Comparison of ENCODE assay signal across 8 cellular contexts in the genomic region with DNA sequence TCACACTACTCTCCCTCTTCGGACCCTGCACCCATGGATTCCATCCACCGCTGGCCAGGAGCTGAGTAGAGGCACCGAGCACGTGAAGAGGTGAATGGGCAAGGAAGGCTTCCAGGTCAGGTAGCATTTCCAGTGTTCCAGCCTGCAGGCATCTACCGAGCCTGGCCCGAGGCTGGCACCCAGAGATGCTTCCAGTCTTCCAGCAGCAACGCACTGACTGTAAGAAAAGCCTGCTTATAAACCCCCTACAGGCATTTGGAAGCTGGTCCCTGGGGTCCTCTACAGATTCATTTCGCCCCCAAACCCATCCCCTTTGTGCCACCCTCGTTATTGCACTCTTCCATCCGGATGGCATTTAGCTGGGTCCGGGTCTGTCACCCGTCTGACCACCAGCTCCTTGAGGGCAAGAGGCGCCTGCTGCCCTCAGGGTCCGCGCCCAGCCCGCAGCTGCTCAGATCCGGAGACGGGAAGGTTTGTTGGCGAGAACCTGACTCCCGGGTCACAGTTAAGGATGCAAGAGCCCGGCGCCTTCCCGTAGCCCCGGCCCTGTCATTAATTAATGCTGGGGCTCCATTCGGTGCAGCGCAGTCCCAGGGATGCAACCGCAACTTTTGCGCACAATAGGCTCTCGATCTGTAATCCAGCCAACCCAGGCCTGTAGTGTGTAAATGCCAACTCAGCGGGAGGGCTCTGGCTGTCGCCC. TPM values are rescaled to one million over a fixed set of nuclear protein-coding genes. Genes with fewer than 3 reads are reported as not detected.
DNase-seq lines count a peak whose midpoint lies in the region; ATAC-seq and TF ChIP-seq lines count a peak whose summit lies in the region.

No MANE protein-coding gene starts in this region.

- H3K4me1 ChIP-seq in MM.1S (ENCODE audit: low read length), result no peaks in the 10 kb centered on the region

- H3K4me3 Mint-ChIP-seq in stimulated activated naive CD8-positive, alpha-beta T cell treated with anti-CD3 and anti-CD28 coated beads, Interleukin-15, Interleukin-2, amounts not matched to agents 100 ng/mL and 50 ng/mL, for 24 hours, result peak overlapping the region; percentile 98
- peak overlapping the region; percentile 92 to 96 for H3K4me3 Mint-ChIP-seq in effector memory CD8-positive, alpha-beta T cell
- H3K4me3 Mint-ChIP-seq in neural crest cell, result peak overlapping the region; percentile 97

- H2AFZ ChIP-seq in MM.1S (ENCODE audit: low read length), result peak overlapping the region; percentile 72

- H3K27ac Mint-ChIP-seq in stimulated activated naive CD8-positive, alpha-beta T cell treated with anti-CD3 and anti-CD28 coated beads, Interleukin-15, Interleukin-2, amounts not matched to agents 100 ng/mL and 50 ng/mL, for 24 hours, result peak overlapping the region; percentile 82
- peak overlapping the region; percentile 95 to 98 for H3K27ac Mint-ChIP-seq in effector memory CD8-positive, alpha-beta T cell
- peak overlapping the region; percentile 97 for H3K27ac Mint-ChIP-seq in neural crest cell (ENCODE audit: unreplicated experiment)

- peaks cover 5% of the 10 kb centered on the region for H3K27me3 Mint-ChIP-seq in stimulated activated naive CD8-positive, alpha-beta T cell treated with anti-CD3 and anti-CD28 coated beads, Interleukin-15, Interleukin-2, amounts not matched to agents 100 ng/mL and 50 ng/mL, for 24 hours
- H3K27me3 Mint-ChIP-seq in effector memory CD8-positive, alpha-beta T cell, result no peaks in the 10 kb centered on the region
- H3K27me3 Mint-ChIP-seq in neural crest cell (ENCODE audit: low read depth), result peaks cover 22% of the 10 kb centered on the region

- H4K20me1 ChIP-seq in MM.1S (ENCODE audit: insufficient read depth, low read length), result 0 out of 2 replicates have a peak, but pooled peaks cover 4% of the 10 kb centered on the region

- H3K4me1 Mint-ChIP-seq in stimulated activated naive CD8-positive, alpha-beta T cell treated with anti-CD3 and anti-CD28 coated beads, Interleukin-15, Interleukin-2, amounts not matched to agents 100 ng/mL and 50 ng/mL, for 24 hours (ENCODE audit: low read depth), result peaks cover 46% of the 10 kb centered on the region
- H3K4me1 Mint-ChIP-seq in effector memory CD8-positive, alpha-beta T cell (ENCODE audit: low read depth in 2 of 2), result peaks cover 35 to 42% of the 10 kb centered on the region in 2 donors
- peaks cover 28% of the 10 kb centered on the region for H3K4me1 Mint-ChIP-seq in neural crest cell

- H3K9ac ChIP-seq in MM.1S (ENCODE audit: low read length), result peak overlapping the region; percentile 48; the same call in 1 of the 2 replicates

- ATAC-seq in stimulated activated naive CD8-positive, alpha-beta T cell treated with anti-CD3 and anti-CD28 coated beads, Interleukin-15, Interleukin-2, amounts not matched to agents 100 U/mL and 50 U/mL, for 24 hours, result no peak
- ATAC-seq in effector memory CD8-positive, alpha-beta T cell (replicated peaks), result no peak

- no peaks in the 10 kb centered on the region for H3K9me3 ChIP-seq in MM.1S (replicated peaks; ENCODE audit: insufficient read depth, low read length)

- TF ChIP-seq CTCF in MM.1S (IDR thresholded peaks at IDR 0.05; ENCODE audit: low read length) (no peak), neural crest cell (conservative IDR thresholded peaks at IDR 0.05) (no peak), GM13977 (IDR thresholded peaks at IDR 0.05; ENCODE audit: extremely low read depth, insufficient read depth, missing control alignments) (no peak)

- H3K27ac ChIP-seq in MM.1S (ENCODE audit: low read length), result peak overlapping the region; percentile 83; the same call in 1 of the 2 replicates

- H3K9me3 Mint-ChIP-seq in stimulated activated naive CD8-positive, alpha-beta T cell treated with anti-CD3 and anti-CD28 coated beads, Interleukin-15, Interleukin-2, amounts not matched to agents 100 ng/mL and 50 ng/mL, for 24 hours, result no peaks in the 10 kb centered on the region
- H3K9me3 Mint-ChIP-seq in effector memory CD8-positive, alpha-beta T cell, result no peaks in the 10 kb centered on the region
- peaks cover 4% of the 10 kb centered on the region for H3K9me3 Mint-ChIP-seq in neural crest cell

- H3K36me3 Mint-ChIP-seq in stimulated activated naive CD8-positive, alpha-beta T cell treated with anti-CD3 and anti-CD28 coated beads, Interleukin-15, Interleukin-2, amounts not matched to agents 100 ng/mL and 50 ng/mL, for 24 hours (ENCODE audit: low read depth), result peaks cover 5% of the 10 kb centered on the region
- peaks cover 19% of the 10 kb centered on the region for H3K36me3 Mint-ChIP-seq in effector memory CD8-positive, alpha-beta T cell (ENCODE audit: insufficient read depth)
- no peaks in the 10 kb centered on the region for H3K36me3 Mint-ChIP-seq in neural crest cell (ENCODE audit: low read depth)

- H3K27me3 ChIP-seq in MM.1S (replicated peaks; ENCODE audit: insufficient read depth, low read length), result no peaks in the 10 kb centered on the region

- no peaks in the 10 kb centered on the region for H3K36me3 ChIP-seq in MM.1S (replicated peaks; ENCODE audit: insufficient read depth, low read length)

- H3K9me2 ChIP-seq in MM.1S (replicated peaks; ENCODE audit: insufficient read depth, low read length), result no peaks in the 10 kb centered on the region

- peak overlapping the region; percentile 90; the same call in 1 of the 2 replicates for H3K4me2 ChIP-seq in MM.1S (ENCODE audit: low read depth, low read length)

- in situ Hi-C loops in GM13977 (cut with MboI; ENCODE audit: low pct_unique_long_range_greater_than_20kb, low sequenced_read_pairs, unreplicated experiment), result no loop called here

- peak overlapping the region; percentile 82 for H3K4me3 ChIP-seq in MM.1S (ENCODE audit: low read length)

- peaks cover 42% of the 10 kb centered on the region for H3K79me2 ChIP-seq in MM.1S (ENCODE audit: low read length)

- DNase-seq in stimulated activated naive CD8-positive, alpha-beta T cell treated with anti-CD3 and anti-CD28 coated beads, Interleukin-15, Interleukin-2, amounts not matched to agents 100 U/mL and 50 U/mL, for 24 hours, result no peak
- DNase-seq in MM.1S (no peak), neural crest cell (ENCODE audit: low read depth, low spot score) (no peak), AG08395 (ENCODE audit: low spot score) (no peak), GM13977 (ENCODE audit: low spot score) (no peak), DMS153 (lab: John Stamatoyannopoulos, UW) (no peak)
- DNase-seq in effector memory CD8-positive, alpha-beta T cell, result peak in 1 of 3 experiments; percentile 9

- H3F3A ChIP-seq in MM.1S (ENCODE audit: insufficient read depth, low read length), result 0 out of 2 replicates have a peak, but pooled peaks cover 3% of the 10 kb centered on the region

RNA-seq across cellular contexts. Expression of gene MARK3, which starts 0.6 kb away (rescaled TPM):
- total RNA-seq in neural crest cell, result 98.8 and 109 TPM in 2 replicates

RNA-seq across cellular contexts. Expression of gene EIF5, which starts 50.6 kb away (rescaled TPM):
- total RNA-seq in neural crest cell, result 458 and 483 TPM in 2 replicates
